16 cellular contexts compared by ENCODE assay signal in genomic region chrX:42220083-42220482, GRCh38.
"Had no signal": no experiment of that assay in that cellular context is flagged by ENCODE, and none has a peak within 500 bp of the region (broad histone marks: within the 10 kb centered on the region; RNA-seq: fewer than 3 reads in every experiment).

No MANE protein-coding gene starts in this region.

- H3K27ac ChIP-seq: ascending aorta, foreskin keratinocyte, transverse colon had no signal

- H3K27me3 ChIP-seq: ascending aorta, foreskin keratinocyte, transverse colon had no signal

- H3K9me3 ChIP-seq: ascending aorta, transverse colon had no signal

- H3K36me3 ChIP-seq: ascending aorta, transverse colon had no signal

- DNase-seq: activated B cell treated with CpG ODN at 0.5 μM for 24 hours; activated CD4-positive, alpha-beta T cell treated with anti-CD3 and anti-CD28 coated beads, Interleukin-2, amount 10 ng/mL, durations not matched to agents 24 days and 14 days; activated CD8-positive, alpha-beta memory T cell treated with anti-CD3 and anti-CD28 coated beads for 24 hours; activated naive CD4-positive, alpha-beta T cell treated with anti-CD3 and anti-CD28 coated beads, Interleukin-2, amount 10 ng/mL, durations not matched to agents 7 days and 5 days; effector memory CD4-positive, alpha-beta T cell; foreskin keratinocyte; nucleus accumbens; posterior cingulate gyrus; retina; stimulated activated CD4-positive, alpha-beta T cell treated with anti-CD3 and anti-CD28 coated beads, Interleukin-4, amount 100 ng/mL, for 4 hours; stimulated activated CD8-positive, alpha-beta memory T cell treated with anti-CD3 and anti-CD28 coated beads, Interleukin-4, amount 100 ng/mL, for 48 hours; stimulated activated naive CD8-positive, alpha-beta T cell treated with anti-CD3 and anti-CD28 coated beads, Interleukin-15, Interleukin-2, amounts not matched to agents 100 U/mL and 50 U/mL, for 24 hours; transverse colon had no signal

- ATAC-seq: activated T-helper 17 cell treated with anti-CD3 and anti-CD28 coated beads, Interleukin-2, amount 50 U/mL, for 72 hours; foreskin keratinocyte; natural killer cell treated with Interleukin-12 subunit alpha and Interleukin-12 subunit beta and Interleukin-15 and Interleukin-18, amount 100 ng/mL, for 72 hours; stimulated activated naive CD8-positive, alpha-beta T cell treated with anti-CD3 and anti-CD28 coated beads, Interleukin-15, Interleukin-2, amounts not matched to agents 100 U/mL and 50 U/mL, for 24 hours had no signal

- H3K4me1 ChIP-seq: ascending aorta, foreskin keratinocyte, transverse colon had no signal

- H3K4me3 ChIP-seq: ascending aorta, transverse colon had no signal
